In the genomic region with DNA sequence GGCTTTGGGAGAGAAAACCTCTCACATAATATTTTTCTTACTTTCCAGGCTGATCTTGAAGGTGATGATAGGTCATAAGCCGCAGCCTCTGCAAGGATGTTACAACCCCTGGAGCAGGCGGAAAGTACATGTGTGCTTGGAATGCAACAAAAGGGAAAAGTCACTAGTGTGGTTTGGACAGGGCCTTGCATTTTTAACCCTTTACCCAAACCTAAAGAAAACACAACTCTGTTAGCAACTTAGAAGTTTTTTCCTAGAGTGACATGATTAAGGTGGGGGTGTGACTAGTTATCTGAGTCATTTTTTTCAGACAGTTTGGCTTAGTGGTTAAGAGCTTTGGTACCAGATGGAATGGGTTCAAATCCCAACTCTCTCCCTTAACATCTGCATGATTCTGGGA, we compare ENCODE assay signal across 10 cellular contexts.
A peak's percentile ranks its signal among the peaks of the same experiment; 100 is the strongest.
DNase-seq lines count a peak whose midpoint lies in the region; ATAC-seq and TF ChIP-seq lines count a peak whose summit lies in the region.
"Had no signal": no experiment of that assay in that cellular context is flagged by ENCODE, and none has a peak within 500 bp of the region (broad histone marks: within the 10 kb centered on the region; RNA-seq: fewer than 3 reads in every experiment).

No MANE protein-coding gene starts in this region.

- H2BK5ac ChIP-seq in IMR-90 (ENCODE audit: low read depth, low read length, poor library complexity, severe bottlenecking) = peak overlapping the region; percentile 82

- POLR2A ChIA-PET in IMR-90 (lab: Charles Lee; ENCODE audit: unreplicated experiment) = no interaction called here

- CTCF ChIA-PET in IMR-90 (lab: Yijun Ruan, JAX) = no interaction called here

- peak overlapping the region; percentile 58 for H4K5ac ChIP-seq in IMR-90 (ENCODE audit: low read depth, low read length)

- H3K4me3 ChIP-seq in IMR-90 (ENCODE audit: insufficient read depth, low read depth, low read length) (no peak overlapping the region), astrocyte of the spinal cord (ENCODE audit: low read depth, low read length) (no peak overlapping the region)
- H3K4me3 ChIP-seq: heart right ventricle had no signal

- no peak overlapping the region; the same call in 1 of the 2 replicates for H2AK5ac ChIP-seq in IMR-90 (ENCODE audit: low read depth, low read length)

- TF ChIP-seq RAD21 in IMR-90 (IDR thresholded peaks at IDR 0.05; ENCODE audit: low read length) = 0 out of 2 replicates have a peak, but pooled peaks have one; percentile 12

- peak overlapping the region in 1 of 2 experiments; percentile 81; a peak in 3 of 4 replicates for H4K8ac ChIP-seq in IMR-90 (ENCODE audit: low read depth in 2 of 2, low read length in 2 of 2)

- ATAC-seq in IMR-90 (ENCODE audit: low read depth) = peak; percentile 63
- ATAC-seq: heart right ventricle had no signal

- in situ Hi-C loops in IMR-90 (cut with MboI; ENCODE audit: low sequenced_read_pairs) (no loop called here), astrocyte of the spinal cord (cut with HindIII; ENCODE audit: low sequenced_read_pairs) (no loop called here)

- H3K9me1 ChIP-seq in IMR-90 (ENCODE audit: insufficient read depth, low read length) = peaks cover 9% of the 10 kb centered on the region

- H2BK120ac ChIP-seq in IMR-90 (ENCODE audit: low read depth, low read length) = peak overlapping the region; percentile 91; the same call in 1 of the 2 replicates

- H4K20me1 ChIP-seq in IMR-90 (ENCODE audit: insufficient read depth, low read length) = no peaks in the 10 kb centered on the region

- H3K79me1 ChIP-seq in IMR-90 (ENCODE audit: low read depth in 1 of 2, low read length in 2 of 2) = peaks cover 0 to 8% of the 10 kb centered on the region in 2 experiments; a peak in 1 of 4 replicates

- peak overlapping the region; percentile 86 for H3K18ac ChIP-seq in IMR-90 (ENCODE audit: low read depth, low read length)

- H3K27ac ChIP-seq in IMR-90 (ENCODE audit: insufficient read depth, low read length) = peak overlapping the region; percentile 71; the same call in 1 of the 2 replicates
- H3K27ac ChIP-seq: heart right ventricle had no signal

- no peaks in the 10 kb centered on the region for H3K27me3 ChIP-seq in IMR-90 (ENCODE audit: control insufficient read depth, insufficient read depth, low read length)

- H4K91ac ChIP-seq in IMR-90 (ENCODE audit: insufficient read depth, low read depth, low read length) = peak overlapping the region; percentile 51

- H3K23ac ChIP-seq in IMR-90 (ENCODE audit: low read depth, low read length) = 0 out of 2 replicates have a peak overlapping the region, but pooled peaks have one; percentile 75

- H2BK20ac ChIP-seq in IMR-90 (ENCODE audit: low read depth, low read length) = peak overlapping the region; percentile 93; the same call in 1 of the 2 replicates

- peaks cover 31% of the 10 kb centered on the region for H3K4me1 ChIP-seq in IMR-90 (ENCODE audit: control insufficient read depth, insufficient read depth, low read length)

- H3K4me2 ChIP-seq in IMR-90 (ENCODE audit: low read depth, low read length) = peak overlapping the region; percentile 14; the same call in 1 of the 2 replicates

- H2BK15ac ChIP-seq in IMR-90 (ENCODE audit: low read depth, low read length) = peak overlapping the region; percentile 83; the same call in 1 of the 3 replicates

- dilution Hi-C loops in IMR-90 (cut with HindIII; ENCODE audit: low sequenced_read_pairs, unreplicated experiment) = no loop called here

- H2AK9ac ChIP-seq in IMR-90 (replicated peaks; ENCODE audit: low read depth, low read length, poor library complexity) = no peak overlapping the region

- no peak overlapping the region for H3K9ac ChIP-seq in IMR-90 (ENCODE audit: low read depth, low read length)

- TF ChIP-seq POLR2A in IMR-90 (IDR thresholded peaks at IDR 0.05; ENCODE audit: low read depth, low read length) = no peak

- no CpG with 5 or more reads among the region's 2 CpGs for WGBS in IMR-90 (ENCODE audit: extremely low coverage in 2 of 2, insufficient read length in 1 of 2), 2 experiments

- peak overlapping the region; percentile 70; the same call in 1 of the 2 replicates for H3K14ac ChIP-seq in IMR-90 (replicated peaks; ENCODE audit: low read depth, low read length)

- peak overlapping the region; percentile 86; the same call in 1 of the 2 replicates for H3K4ac ChIP-seq in IMR-90 (ENCODE audit: low read depth, low read length)

- H3K56ac ChIP-seq in IMR-90 (ENCODE audit: extremely low read depth, insufficient read depth, low read length) = no peak overlapping the region

- H3K36me3 ChIP-seq in IMR-90 (ENCODE audit: control insufficient read depth, insufficient read depth, low read length) = no peaks in the 10 kb centered on the region
- H3K36me3 ChIP-seq: heart right ventricle had no signal

- BruUV-seq in IMR-90 (replicated peaks; lab: Mats Ljungman, UMichigan) = no TSS peak

- peak; percentile 73 for DNase-seq in AG09319 (ENCODE audit: extremely low read depth, low read depth)
- peak; percentile 92 for DNase-seq in IMR-90
- peak; percentile 93 for DNase-seq in astrocyte of the spinal cord (ENCODE audit: low read depth, low spot score)
- peak; percentile 50 for DNase-seq in kidney glomerular epithelial cell (lab: John Stamatoyannopoulos, UW)
- no peak for DNase-seq in GF-D8 (lab: John Stamatoyannopoulos, UW)
- DNase-seq in hippocampal formation (lab: John Stamatoyannopoulos, UW) = no peak
- no peak for DNase-seq in NCI-H69 (lab: John Stamatoyannopoulos, UW)
- no peak for DNase-seq in central memory CD4-positive, alpha-beta T cell
- DNase-seq: activated gamma-delta T cell treated with Interleukin-2 at 50 U/mL for 16 hours, heart right ventricle had no signal

- intact Hi-C loops in IMR-90 (cut with micrococcal nuclease) = loop anchor here (5.0 to 10.0 kb wide), 2 partner anchors 37 to 159 kb away; no protein-coding TSS in a partner anchor

- TF ChIP-seq CTCF in AG09319 (IDR thresholded peaks at IDR 0.05; ENCODE audit: low read depth, low read length) (no peak), IMR-90 (conservative IDR thresholded peaks at IDR 0.05; ENCODE audit: low read depth, low read length) (no peak), astrocyte of the spinal cord (IDR thresholded peaks at IDR 0.05; ENCODE audit: low read depth, low read length) (no peak)

- H3K9me3 ChIP-seq in IMR-90 (ENCODE audit: control insufficient read depth, insufficient read depth, low read length) = no peaks in the 10 kb centered on the region
- H3K9me3 ChIP-seq: heart right ventricle had no signal

- no peak overlapping the region for H2AFZ ChIP-seq in IMR-90 (replicated peaks; ENCODE audit: low read length, poor library complexity)

TF ChIP-seq in IMR-90, 13 proteins besides CTCF, POLR2A, EP300 and RAD21:
- no peak for TF ChIP-seq CHD1 (IDR thresholded peaks at IDR 0.05; ENCODE audit: low read depth, low read length)
- no peak for TF ChIP-seq RCOR1 (IDR thresholded peaks at IDR 0.05; ENCODE audit: insufficient replicate concordance, low read length)
- TF ChIP-seq BHLHE40 (IDR thresholded peaks at IDR 0.05; ENCODE audit: low read depth, low read length) = 0 out of 2 replicates have a peak, but pooled peaks have one; percentile 42
- TF ChIP-seq FOS (IDR thresholded peaks at IDR 0.05; ENCODE audit: low read depth, low read length) = peak; percentile 31; the same call in 1 of the 2 replicates
- TF ChIP-seq RFX5 (IDR thresholded peaks at IDR 0.05; ENCODE audit: low read depth, low read length) = no peak
TF ChIP-seq in IMR-90: peak in this region for 2.

Comparison
In these comparisons a context has a peak if more than half of its experiments do, and no peak if none do; other contexts are left out.
1. DNase-seq: peak in AG09319 (single experiment), IMR-90 (single experiment), astrocyte of the spinal cord (single experiment) and kidney glomerular epithelial cell (single experiment); none in GF-D8 (single experiment), hippocampal formation (0 of 2), NCI-H69 (single experiment) and central memory CD4-positive, alpha-beta T cell (single experiment).